ENCODE assay signal across 23 cellular contexts in the genomic region with DNA sequence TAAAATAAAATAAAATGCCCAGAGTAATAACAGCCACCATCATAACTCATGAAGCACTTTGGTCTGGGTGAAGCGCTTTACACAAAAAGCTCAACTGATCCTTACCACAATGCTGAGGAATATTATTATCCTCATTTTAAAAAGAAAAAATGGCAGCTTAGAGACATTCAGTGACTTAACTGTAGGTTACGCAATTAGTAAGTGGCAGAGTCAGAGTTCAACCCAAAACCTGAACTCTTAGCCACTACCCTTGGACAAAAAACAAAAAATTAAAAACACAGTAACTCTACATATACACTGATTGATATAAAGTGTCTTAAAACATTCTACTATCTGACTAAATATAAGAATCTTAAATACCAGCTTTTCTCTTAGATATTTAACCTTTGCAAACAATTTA. TPM values are rescaled to one million over a fixed set of nuclear protein-coding genes. Genes with fewer than 3 reads are reported as not detected.
DNase-seq lines count a peak whose midpoint lies in the region; ATAC-seq, FAIRE-seq and TF ChIP-seq lines count a peak whose summit lies in the region.
"Had no signal": no experiment of that assay in that cellular context is flagged by ENCODE, and none has a peak within 500 bp of the region (broad histone marks: within the 10 kb centered on the region; RNA-seq: fewer than 3 reads in every experiment).

No MANE protein-coding gene starts in this region.

- CTCF ChIA-PET in IMR-90 (lab: Yijun Ruan, JAX) = no interaction called here
- CTCF ChIA-PET in HepG2 (lab: Yijun Ruan, JAX; ENCODE audit: low intra/inter-chr PET ratio, low total read pairs) = no interaction called here

- H2BK120ac ChIP-seq in IMR-90 (ENCODE audit: low read depth, low read length) = no peak overlapping the region

- no peaks in the 10 kb centered on the region for H3K79me2 ChIP-seq in HepG2 (ENCODE audit: insufficient read depth, low read length)

- intact Hi-C loops in IMR-90 (cut with micrococcal nuclease) (no loop called here), HepG2 (cut with micrococcal nuclease; ENCODE audit: unreplicated experiment) (no loop called here), pancreas (cut with DNase I) (no loop called here)

- H2BK15ac ChIP-seq in IMR-90 (ENCODE audit: low read depth, low read length) = no peak overlapping the region

- H4K20me1 ChIP-seq in IMR-90 (ENCODE audit: insufficient read depth, low read length) = no peaks in the 10 kb centered on the region
- H4K20me1 ChIP-seq in HepG2 (ENCODE audit: insufficient read depth, low read length) = no peaks in the 10 kb centered on the region

- POLR2A ChIA-PET in IMR-90 (lab: Charles Lee; ENCODE audit: unreplicated experiment) (no interaction called here), HepG2 (lab: Yijun Ruan, JAX) (no interaction called here)

- no peaks in the 10 kb centered on the region for H3K4me1 ChIP-seq in IMR-90 (ENCODE audit: control insufficient read depth, insufficient read depth, low read length)
- peaks cover 17% of the 10 kb centered on the region for H3K4me1 ChIP-seq in HepG2 (ENCODE audit: insufficient read depth, low read length)
- H3K4me1 ChIP-seq in pancreas = no peaks in the 10 kb centered on the region

- no peak overlapping the region for H3K56ac ChIP-seq in IMR-90 (ENCODE audit: extremely low read depth, insufficient read depth, low read length)

- H3K4ac ChIP-seq in IMR-90 (ENCODE audit: low read depth, low read length) = no peak overlapping the region

- in situ Hi-C loops in IMR-90 (cut with MboI; ENCODE audit: low sequenced_read_pairs) = no loop called here
- in situ Hi-C loops in HepG2 (cut with HindIII; ENCODE audit: extremely low pct_ligation_motif_present, low pct_unique_long_range_greater_than_20kb) = no loop called here

- H3K23ac ChIP-seq in IMR-90 (ENCODE audit: low read depth, low read length) = no peak overlapping the region

- H4K5ac ChIP-seq in IMR-90 (ENCODE audit: low read depth, low read length) = no peak overlapping the region

- no peak overlapping the region for H3K18ac ChIP-seq in IMR-90 (ENCODE audit: low read depth, low read length)

- TF ChIP-seq EP300 in HepG2 (IDR thresholded peaks at IDR 0.05; ENCODE audit: low read depth in 2 of 2, low read length in 2 of 2) = no peak
- no peak for TF ChIP-seq EP300 in HepG2 (CRISPR knock-in tag; IDR thresholded peaks at IDR 0.05; ENCODE audit: borderline replicate concordance)

- no peak overlapping the region for H2AK9ac ChIP-seq in IMR-90 (replicated peaks; ENCODE audit: low read depth, low read length, poor library complexity)

- H3K9ac ChIP-seq in IMR-90 (ENCODE audit: low read depth, low read length) = no peak overlapping the region
- no peak overlapping the region for H3K9ac ChIP-seq in HepG2 (ENCODE audit: insufficient read depth, low read depth, low read length)

- H3K4me2 ChIP-seq in IMR-90 (ENCODE audit: low read depth, low read length) (no peak overlapping the region), HepG2 (ENCODE audit: low read depth, low read length) (no peak overlapping the region)

- H4K91ac ChIP-seq in IMR-90 (ENCODE audit: insufficient read depth, low read depth, low read length) = no peak overlapping the region

- no peak for ATAC-seq in IMR-90 (ENCODE audit: low read depth)
- no peak for ATAC-seq in HepG2
- ATAC-seq in pancreas = no peak
- ATAC-seq in HG02970 (IDR thresholded peaks at IDR 0.05; ENCODE audit: low FRiP score, unreplicated experiment) = no peak

- H3K36me3 ChIP-seq in IMR-90 (ENCODE audit: control insufficient read depth, insufficient read depth, low read length) (no peaks in the 10 kb centered on the region), HepG2 (replicated peaks in 1 of 2; ENCODE audit: control insufficient read depth in 1 of 2, insufficient read depth in 2 of 2, low read length in 2 of 2) (no peaks in the 10 kb centered on the region), pancreas (no peaks in the 10 kb centered on the region)
- H3K36me3 ChIP-seq: HAP-1 had no signal

- H3K27ac ChIP-seq in IMR-90 (ENCODE audit: insufficient read depth, low read length) = no peak overlapping the region
- no peak overlapping the region for H3K27ac ChIP-seq in HepG2 (ENCODE audit: extremely low read length, insufficient read depth, low read length)
- no peak overlapping the region for H3K27ac ChIP-seq in pancreas

- H3K9me1 ChIP-seq in IMR-90 (ENCODE audit: insufficient read depth, low read length) = no peaks in the 10 kb centered on the region

- TF ChIP-seq RAD21 in IMR-90 (IDR thresholded peaks at IDR 0.05; ENCODE audit: low read length) (no peak), HepG2 (CRISPR knock-in tag; IDR thresholded peaks at IDR 0.05) (no peak)

- H3K79me1 ChIP-seq in IMR-90 (ENCODE audit: low read depth in 1 of 2, low read length in 2 of 2) = no peaks in the 10 kb centered on the region

- no peak overlapping the region for H2BK5ac ChIP-seq in IMR-90 (ENCODE audit: low read depth, low read length, poor library complexity, severe bottlenecking)

- H3K9me3 ChIP-seq in IMR-90 (ENCODE audit: control insufficient read depth, insufficient read depth, low read length) (no peaks in the 10 kb centered on the region), HepG2 (ENCODE audit: low read length) (no peaks in the 10 kb centered on the region), pancreas (no peaks in the 10 kb centered on the region)
- H3K9me3 ChIP-seq: HAP-1 had no signal

- dilution Hi-C loops in IMR-90 (cut with HindIII; ENCODE audit: low sequenced_read_pairs, unreplicated experiment) = no loop called here

- no TSS peak for BruUV-seq in IMR-90 (replicated peaks; lab: Mats Ljungman, UMichigan)
- no TSS peak for BruUV-seq in HepG2 (replicated peaks; lab: Mats Ljungman, UMichigan)

- no peak overlapping the region for H4K8ac ChIP-seq in IMR-90 (ENCODE audit: low read depth in 2 of 2, low read length in 2 of 2)

- H3K4me3 ChIP-seq in IMR-90 (ENCODE audit: insufficient read depth, low read depth, low read length) (no peak overlapping the region), HepG2 (replicated peaks in 1 of 3; ENCODE audit: insufficient read depth in 1 of 3, low read depth in 2 of 3, low read length in 3 of 3) (no peak overlapping the region), pancreas (no peak overlapping the region)
- H3K4me3 ChIP-seq: HAP-1 had no signal

- DNase-seq in IMR-90 (no peak), HepG2 (ENCODE audit: low spot score) (no peak), pancreas (no peak), urothelium cell line (ENCODE audit: low spot score) (no peak), NCI-H1417 treated with DMSO at 0.1 percent for 48 hours (lab: John Stamatoyannopoulos, UW) (no peak)
- DNase-seq: 8988T; C1 segment of cervical spinal cord; Calu3; CD4-positive, alpha-beta memory T cell; COR-L47; DMS53; DMS79 treated with DMSO at 0.1 percent for 48 hours; GF-D8; GOT3; HFFc6 had no signal

- H3K27me3 ChIP-seq in IMR-90 (ENCODE audit: control insufficient read depth, insufficient read depth, low read length) = peaks cover 5% of the 10 kb centered on the region
- no peaks in the 10 kb centered on the region for H3K27me3 ChIP-seq in HepG2 (ENCODE audit: control insufficient read depth in 1 of 2, insufficient read depth in 2 of 2, low read length in 2 of 2)
- H3K27me3 ChIP-seq in pancreas = peaks cover 0 to 17% (median 0%) of the 10 kb centered on the region in 4 donors

- WGBS in IMR-90 (ENCODE audit: extremely low coverage in 2 of 2, insufficient read length in 1 of 2), 2 experiments = no CpG with 5 or more reads among the region's 2 CpGs
- whole genome bisulfite sequencing in HepG2 (ENCODE audit: low lambda C conversion rate) = 100% methylated on average over 2 of the region's 2 CpGs
- WGBS in pancreas, 2 donors = 90 to 93% methylated on average over 2 of the region's 2 CpGs

- H2BK20ac ChIP-seq in IMR-90 (ENCODE audit: low read depth, low read length) = no peak overlapping the region

- no peak overlapping the region for H2AK5ac ChIP-seq in IMR-90 (ENCODE audit: low read depth, low read length)

- H2AFZ ChIP-seq in IMR-90 (replicated peaks; ENCODE audit: low read length, poor library complexity) (no peak overlapping the region), HepG2 (ENCODE audit: low read length) (no peak overlapping the region)

- TF ChIP-seq POLR2A in IMR-90 (IDR thresholded peaks at IDR 0.05; ENCODE audit: low read depth, low read length) (no peak), HepG2 (IDR thresholded peaks at IDR 0.05; ENCODE audit: insufficient read depth in 1 of 2, low read depth in 2 of 2, low read length in 2 of 2) (no peak)

- TF ChIP-seq CTCF in IMR-90 (conservative IDR thresholded peaks at IDR 0.05; ENCODE audit: low read depth, low read length) = no peak
- TF ChIP-seq CTCF in HepG2 (CRISPR knock-in tag; IDR thresholded peaks at IDR 0.05) = no peak
- TF ChIP-seq CTCF in pancreas (IDR thresholded peaks at IDR 0.05) = no peak

- no peak overlapping the region for H3K14ac ChIP-seq in IMR-90 (replicated peaks; ENCODE audit: low read depth, low read length)

- FAIRE-seq in HepG2 (lab: Jason Lieb, UNC) = no peak
- FAIRE-seq in pancreas (lab: Jason Lieb, UNC) = peak; percentile 86
- no peak for FAIRE-seq in urothelium cell line (lab: Jason Lieb, UNC)
- FAIRE-seq: GM12891, GM18507, H54 had no signal

RNA-seq across cellular contexts. Expression of a gene that starts 34.9 kb away (rescaled TPM):
- 0.28 and 0.36 TPM in 2 replicates for total RNA-seq in IMR-90 (2012; rRNA removed)
- polyA plus RNA-seq in IMR-90 (2012; rRNA removed) = 0.43 and 0.46 TPM in 2 replicates
- polyA plus RNA-seq in IMR-90 (2012; cell fraction: cytosol; rRNA removed) = 0.11 and 0.15 TPM in 2 replicates
- polyA plus RNA-seq in IMR-90 (2012; cell fraction: nucleus; rRNA removed; ENCODE audit: low replicate concordance) = 0.04 and 0.19 TPM in 2 replicates
- 11.0 and 22.5 TPM in 2 replicates for total RNA-seq in HepG2 (2016; rRNA removed; fragmentation: Illumina TruSeq; extraction: Trizol)
- 1.6 and 2.8 TPM in 2 replicates for total RNA-seq in HepG2 (2016; cell fraction: cytosol; rRNA removed; fragmentation: Illumina TruSeq; extraction: Trizol; ENCODE audit: low read depth)
- total RNA-seq in HepG2 (2016; cell fraction: insoluble cytoplasmic fraction; rRNA removed; fragmentation: Illumina TruSeq; extraction: Trizol) = 10.9 and 22.0 TPM in 2 replicates
- 5.7 and 6.7 TPM in 2 replicates for total RNA-seq in HepG2 (2016; cell fraction: membrane; rRNA removed; fragmentation: Illumina TruSeq; extraction: Trizol)
- 9.4 and 10.2 TPM in 2 replicates for total RNA-seq in HepG2 (2016; cell fraction: nucleus; rRNA removed; fragmentation: Illumina TruSeq; extraction: Trizol)
- polyA plus RNA-seq in HepG2 (2011; rRNA removed) = 12.8 and 19.0 TPM in 2 replicates
- polyA plus RNA-seq in HepG2 (2011; cell fraction: cytosol; rRNA removed) = 10.7 and 12.1 TPM in 2 replicates
- polyA plus RNA-seq in HepG2 (2011; cell fraction: nucleus; rRNA removed) = 4.2 and 5.1 TPM in 2 replicates
- 10.6 and 18.0 TPM in 2 replicates for polyA plus RNA-seq in HepG2 (2012)
- polyA plus RNA-seq in HepG2 (2016; cell fraction: cytosol; fragmentation: Illumina TruSeq; extraction: Trizol; ENCODE audit: low read depth) = 3.8 and 4.0 TPM in 2 replicates
- polyA plus RNA-seq in HepG2 (2016; cell fraction: insoluble cytoplasmic fraction; fragmentation: Illumina TruSeq; extraction: Trizol; ENCODE audit: low read depth) = 38.0 and 44.2 TPM in 2 replicates
- polyA plus RNA-seq in HepG2 (2016; cell fraction: membrane; fragmentation: Illumina TruSeq; extraction: Trizol; ENCODE audit: low read depth) = 8.5 and 9.0 TPM in 2 replicates
- 18.1 and 19.9 TPM in 2 replicates for polyA plus RNA-seq in HepG2 (2016; cell fraction: nucleus; fragmentation: Illumina TruSeq; extraction: Trizol; ENCODE audit: insufficient read depth, low read depth)
- polyA minus RNA-seq in HepG2 (2011; rRNA and poly(A)+ RNA removed; ENCODE audit: low replicate concordance) = 5.7 and 8.3 TPM in 2 replicates
- polyA minus RNA-seq in HepG2 (2011; cell fraction: cytosol; rRNA and poly(A)+ RNA removed) = 5.1 and 7.0 TPM in 2 replicates
- 3.9 and 4.6 TPM in 2 replicates for polyA minus RNA-seq in HepG2 (2011; cell fraction: nucleus; rRNA and poly(A)+ RNA removed)
- total RNA-seq in pancreas = 10 to 100 TPM in 1 of 6 donors, 1 to 10 TPM in 5; 3.1 to 10.7 (median 5.7) TPM
- polyA plus RNA-seq in pancreas = 10 to 100 TPM in 1 of 2 donors, 1 to 10 TPM in 1; 4.9 to 15.1 TPM
- total RNA-seq: A673; CD4-positive, alpha-beta memory T cell; G401; HFFc6 had no signal
- polyA plus RNA-seq: BJ; CD4-positive, alpha-beta memory T cell had no signal
